19 cellular contexts compared by ENCODE assay signal in the genomic region with DNA sequence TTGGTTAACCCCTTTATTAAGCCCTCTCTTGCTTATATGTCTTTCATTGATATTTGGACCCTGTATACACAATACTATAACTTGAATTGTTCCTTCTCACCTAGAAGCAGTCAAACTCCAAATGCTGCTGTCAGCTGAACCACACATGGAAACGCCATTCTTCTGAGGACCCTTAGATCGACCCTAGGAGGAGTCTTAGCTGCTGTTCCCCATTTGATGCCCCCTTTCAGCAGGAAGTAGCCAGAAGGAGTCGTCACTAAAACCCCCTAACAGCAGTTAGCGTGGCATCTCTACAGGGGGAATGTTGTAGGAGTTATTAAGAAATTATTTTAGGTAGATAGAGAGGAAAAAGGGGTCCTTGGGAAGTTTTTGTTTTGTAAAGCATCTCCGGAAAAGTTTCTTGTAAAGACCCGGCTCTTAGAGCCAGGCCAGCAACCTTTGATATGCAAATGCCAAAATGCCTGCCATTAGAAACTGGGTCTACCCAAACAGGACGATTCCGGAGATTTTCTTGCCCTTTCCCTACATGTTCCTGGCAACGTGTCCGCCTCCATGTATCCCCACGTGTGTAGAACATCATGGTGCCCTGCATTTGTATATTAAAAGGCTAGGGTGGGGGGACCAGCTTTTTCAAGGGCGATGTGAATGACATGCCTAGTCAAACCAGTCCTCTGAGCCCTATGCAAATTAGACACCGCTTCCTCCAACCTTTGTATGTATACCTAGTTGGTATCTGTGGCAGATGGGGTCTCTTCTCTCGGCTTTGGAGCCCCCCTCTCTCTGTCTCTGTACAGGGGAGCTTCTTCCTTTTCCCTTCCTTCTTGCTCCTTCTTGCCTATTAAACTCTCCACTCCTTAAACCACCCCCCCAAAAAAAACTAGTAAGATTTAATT.
"Had no signal": no experiment of that assay in that cellular context is flagged by ENCODE, and none has a peak within 500 bp of the region (broad histone marks: within the 10 kb centered on the region; RNA-seq: fewer than 3 reads in every experiment).

No MANE protein-coding gene starts in this region.

- DNase-seq: activated CD4-positive, alpha-beta memory T cell treated with anti-CD3 and anti-CD28 coated beads for 36 hours; activated CD4-positive, alpha-beta T cell treated with anti-CD3 and anti-CD28 coated beads for 4 hours; activated CD8-positive, alpha-beta memory T cell treated with anti-CD3 and anti-CD28 coated beads, Interleukin-2, amount 10 ng/mL, durations not matched to agents 7 days and 5 days; activated naive CD4-positive, alpha-beta T cell treated with Interleukin-2 at 50 U/mL for 16 hours; activated naive CD8-positive, alpha-beta T cell treated with anti-CD3 and anti-CD28 coated beads, Interleukin-2, amount 10 ng/mL, durations not matched to agents 7 days and 5 days; amygdala; brain microvascular endothelial cell; central memory CD4-positive, alpha-beta T cell; dorsolateral prefrontal cortex; foreskin keratinocyte; naive thymus-derived CD8-positive, alpha-beta T cell; occipital lobe; stimulated activated CD4-positive, alpha-beta T cell treated with anti-CD3 and anti-CD28 coated beads, Interleukin-1b, Interleukin-23, amount 100 ng/mL, for 48 hours; stimulated activated CD8-positive, alpha-beta memory T cell treated with anti-CD3 and anti-CD28 coated beads, Interleukin-4, amount 100 ng/mL, for 48 hours; stimulated activated naive CD4-positive, alpha-beta T cell had no signal

- H3K79me2 ChIP-seq: hepatocyte had no signal

- H3K4me3 ChIP-seq: hepatocyte had no signal

- H3K4me1 Mint-ChIP-seq: activated CD8-positive, alpha-beta memory T cell treated with anti-CD3 and anti-CD28 coated beads, Interleukin-2, amount 10 ng/mL, durations not matched to agents 7 days and 5 days; activated naive CD8-positive, alpha-beta T cell treated with anti-CD3 and anti-CD28 coated beads, Interleukin-2, amount 10 ng/mL, durations not matched to agents 7 days and 5 days; activated T-helper 17 cell treated with anti-CD3 and anti-CD28 coated beads, Interleukin-2, amount 50 U/mL, for 72 hours; memory B cell; naive thymus-derived CD8-positive, alpha-beta T cell had no signal

- H3K27me3 ChIP-seq: brain microvascular endothelial cell, dorsolateral prefrontal cortex, foreskin keratinocyte, hepatocyte had no signal

- H3K27ac Mint-ChIP-seq: activated CD4-positive, alpha-beta memory T cell treated with anti-CD3 and anti-CD28 coated beads for 36 hours; activated CD8-positive, alpha-beta memory T cell treated with anti-CD3 and anti-CD28 coated beads, Interleukin-2, amount 10 ng/mL, durations not matched to agents 7 days and 5 days; activated naive CD8-positive, alpha-beta T cell treated with anti-CD3 and anti-CD28 coated beads, Interleukin-2, amount 10 ng/mL, durations not matched to agents 7 days and 5 days; activated T-helper 17 cell treated with anti-CD3 and anti-CD28 coated beads, Interleukin-2, amount 50 U/mL, for 72 hours; memory B cell; naive thymus-derived CD8-positive, alpha-beta T cell; progenitor cell of endocrine pancreas had no signal

- ATAC-seq: activated CD8-positive, alpha-beta memory T cell treated with anti-CD3 and anti-CD28 coated beads, Interleukin-2, amount 10 ng/mL, durations not matched to agents 7 days and 5 days; activated T-helper 17 cell treated with anti-CD3 and anti-CD28 coated beads, Interleukin-2, amount 50 U/mL, for 72 hours; foreskin keratinocyte; naive thymus-derived CD8-positive, alpha-beta T cell had no signal

- H2AFZ ChIP-seq: hepatocyte had no signal

- H3K36me3 ChIP-seq: brain microvascular endothelial cell had no signal

- H3K4me2 ChIP-seq: hepatocyte had no signal

- H3K27ac ChIP-seq: brain microvascular endothelial cell, dorsolateral prefrontal cortex, foreskin keratinocyte, hepatocyte had no signal

- H3K27me3 Mint-ChIP-seq: activated CD4-positive, alpha-beta memory T cell treated with anti-CD3 and anti-CD28 coated beads for 36 hours; activated CD8-positive, alpha-beta memory T cell treated with anti-CD3 and anti-CD28 coated beads, Interleukin-2, amount 10 ng/mL, durations not matched to agents 7 days and 5 days; activated naive CD8-positive, alpha-beta T cell treated with anti-CD3 and anti-CD28 coated beads, Interleukin-2, amount 10 ng/mL, durations not matched to agents 7 days and 5 days; activated T-helper 17 cell treated with anti-CD3 and anti-CD28 coated beads, Interleukin-2, amount 50 U/mL, for 72 hours; memory B cell had no signal

- H3K4me3 Mint-ChIP-seq: activated CD4-positive, alpha-beta memory T cell treated with anti-CD3 and anti-CD28 coated beads for 36 hours; activated CD8-positive, alpha-beta memory T cell treated with anti-CD3 and anti-CD28 coated beads, Interleukin-2, amount 10 ng/mL, durations not matched to agents 7 days and 5 days; activated naive CD8-positive, alpha-beta T cell treated with anti-CD3 and anti-CD28 coated beads, Interleukin-2, amount 10 ng/mL, durations not matched to agents 7 days and 5 days; activated T-helper 17 cell treated with anti-CD3 and anti-CD28 coated beads, Interleukin-2, amount 50 U/mL, for 72 hours; memory B cell; naive thymus-derived CD8-positive, alpha-beta T cell had no signal

- H3K36me3 Mint-ChIP-seq: activated CD4-positive, alpha-beta memory T cell treated with anti-CD3 and anti-CD28 coated beads for 36 hours; activated CD8-positive, alpha-beta memory T cell treated with anti-CD3 and anti-CD28 coated beads, Interleukin-2, amount 10 ng/mL, durations not matched to agents 7 days and 5 days; activated naive CD8-positive, alpha-beta T cell treated with anti-CD3 and anti-CD28 coated beads, Interleukin-2, amount 10 ng/mL, durations not matched to agents 7 days and 5 days; memory B cell; naive thymus-derived CD8-positive, alpha-beta T cell had no signal

- H3K4me1 ChIP-seq: foreskin keratinocyte had no signal
